8 cellular contexts compared by ENCODE assay signal in genomic region chr5:34655354-34655991, GRCh38. TPM values are rescaled to one million over a fixed set of nuclear protein-coding genes. Genes with fewer than 3 reads are reported as not detected.
DNase-seq lines count a peak whose midpoint lies in the region; TF ChIP-seq lines count a peak whose summit lies in the region.

No MANE protein-coding gene starts in this region.

- peak; percentile 67 for DNase-seq in GM03348 (ENCODE audit: low spot score)
- peak; percentile 65 for DNase-seq in MG63
- peak; percentile 39 for DNase-seq in activated CD4-positive, alpha-beta memory T cell treated with anti-CD3 and anti-CD28 coated beads for 36 hours
- DNase-seq in endothelial cell (ENCODE audit: low spot score): peak; percentile 42
- peak; percentile 68 to 79 for DNase-seq in lung microvascular endothelial cell (ENCODE audit: low read depth in 2 of 2)
- no peak for DNase-seq in NCI-H128 (lab: John Stamatoyannopoulos, UW; ENCODE audit: unreplicated experiment)
- DNase-seq in HUDEP-2 (lab: John Stamatoyannopoulos, UW; ENCODE audit: unreplicated experiment in 76 of 76): no peak

- H3K36me3 ChIP-seq in MG63: peaks cover 14% of the 10 kb centered on the region; the same call in 1 of the 2 replicates

- peak overlapping the region; percentile 77 for H3K4me3 Mint-ChIP-seq in activated CD4-positive, alpha-beta memory T cell treated with anti-CD3 and anti-CD28 coated beads for 36 hours
- H3K4me3 Mint-ChIP-seq in endothelial cell (ENCODE audit: unreplicated experiment): peak overlapping the region; percentile 97
- peak overlapping the region; percentile 83 for H3K4me3 Mint-ChIP-seq in stimulated activated naive CD8-positive, alpha-beta T cell treated with anti-CD3 and anti-CD28 coated beads, Interleukin-15, Interleukin-2, amounts not matched to agents 100 ng/mL and 50 ng/mL, for 24 hours

- H3K9me3 ChIP-seq in MG63: no peaks in the 10 kb centered on the region

- no peaks in the 10 kb centered on the region for H3K27me3 ChIP-seq in MG63

- H3K9me3 Mint-ChIP-seq in activated CD4-positive, alpha-beta memory T cell treated with anti-CD3 and anti-CD28 coated beads for 36 hours: no peaks in the 10 kb centered on the region
- no peaks in the 10 kb centered on the region for H3K9me3 Mint-ChIP-seq in endothelial cell (ENCODE audit: unreplicated experiment)
- no peaks in the 10 kb centered on the region for H3K9me3 Mint-ChIP-seq in stimulated activated naive CD8-positive, alpha-beta T cell treated with anti-CD3 and anti-CD28 coated beads, Interleukin-15, Interleukin-2, amounts not matched to agents 100 ng/mL and 50 ng/mL, for 24 hours

- peaks cover 16% of the 10 kb centered on the region for H3K4me1 Mint-ChIP-seq in activated CD4-positive, alpha-beta memory T cell treated with anti-CD3 and anti-CD28 coated beads for 36 hours (ENCODE audit: low read depth)
- peaks cover 26% of the 10 kb centered on the region for H3K4me1 Mint-ChIP-seq in endothelial cell (ENCODE audit: unreplicated experiment)
- peaks cover 24% of the 10 kb centered on the region for H3K4me1 Mint-ChIP-seq in stimulated activated naive CD8-positive, alpha-beta T cell treated with anti-CD3 and anti-CD28 coated beads, Interleukin-15, Interleukin-2, amounts not matched to agents 100 ng/mL and 50 ng/mL, for 24 hours (ENCODE audit: low read depth)

- CTCF ChIA-PET in activated CD4-positive, alpha-beta memory T cell treated with anti-CD3 and anti-CD28 coated beads for 36 hours (lab: Charles Lee): interaction anchor here (0.9 to 1.3 kb wide), 3 partner anchors 38 to 243 kb away, joined by 3 to 4 read pairs (median 3); no protein-coding TSS in a partner anchor

- POLR2A ChIA-PET in activated CD4-positive, alpha-beta memory T cell treated with anti-CD3 and anti-CD28 coated beads for 36 hours (lab: Charles Lee): interaction anchor here (1.2 kb wide), 1 partner anchor 275 kb away, joined by 4 read pairs; no protein-coding TSS in a partner anchor

- peaks cover 24% of the 10 kb centered on the region for H3K27me3 Mint-ChIP-seq in activated CD4-positive, alpha-beta memory T cell treated with anti-CD3 and anti-CD28 coated beads for 36 hours
- H3K27me3 Mint-ChIP-seq in endothelial cell (ENCODE audit: unreplicated experiment): peaks cover 20% of the 10 kb centered on the region
- H3K27me3 Mint-ChIP-seq in stimulated activated naive CD8-positive, alpha-beta T cell treated with anti-CD3 and anti-CD28 coated beads, Interleukin-15, Interleukin-2, amounts not matched to agents 100 ng/mL and 50 ng/mL, for 24 hours: peaks cover 54% of the 10 kb centered on the region

- H3K27ac Mint-ChIP-seq in activated CD4-positive, alpha-beta memory T cell treated with anti-CD3 and anti-CD28 coated beads for 36 hours: no peak overlapping the region
- peak overlapping the region; percentile 77 for H3K27ac Mint-ChIP-seq in endothelial cell (ENCODE audit: unreplicated experiment)
- H3K27ac Mint-ChIP-seq in stimulated activated naive CD8-positive, alpha-beta T cell treated with anti-CD3 and anti-CD28 coated beads, Interleukin-15, Interleukin-2, amounts not matched to agents 100 ng/mL and 50 ng/mL, for 24 hours: peak overlapping the region; percentile 66

- peak overlapping the region; percentile 80 for H3K4me3 ChIP-seq in MG63

- intact Hi-C loops in activated CD4-positive, alpha-beta memory T cell treated with anti-CD3 and anti-CD28 coated beads for 36 hours (cut with micrococcal nuclease): loop anchor here (10.0 kb wide), 2 partner anchors 121 to 259 kb away; partner anchors contain the start of genes BRIX1 and RAD1

- H3K36me3 Mint-ChIP-seq in activated CD4-positive, alpha-beta memory T cell treated with anti-CD3 and anti-CD28 coated beads for 36 hours: no peaks in the 10 kb centered on the region
- peaks cover 15% of the 10 kb centered on the region for H3K36me3 Mint-ChIP-seq in endothelial cell (ENCODE audit: low read depth, unreplicated experiment)
- no peaks in the 10 kb centered on the region for H3K36me3 Mint-ChIP-seq in stimulated activated naive CD8-positive, alpha-beta T cell treated with anti-CD3 and anti-CD28 coated beads, Interleukin-15, Interleukin-2, amounts not matched to agents 100 ng/mL and 50 ng/mL, for 24 hours (ENCODE audit: low read depth)

- TF ChIP-seq CTCF in endothelial cell (IDR thresholded peaks at IDR 0.05; ENCODE audit: unreplicated experiment): no peak

RNA-seq across cellular contexts. Expression of gene RAI14, which starts 0.7 kb away (rescaled TPM):
- 34.4 and 34.6 TPM in 2 replicates for total RNA-seq in MG63 (2014; rRNA removed; shearing (Covaris generic); ENCODE audit: low replicate concordance)
- total RNA-seq in activated CD4-positive, alpha-beta memory T cell treated with anti-CD3 and anti-CD28 coated beads for 36 hours: 1 to 10 TPM; 3.9 to 5.4 TPM
- total RNA-seq in endothelial cell (ENCODE audit: unreplicated experiment): 127 TPM
- total RNA-seq in lung microvascular endothelial cell: 116 and 187 TPM in 2 replicates

Comparison
In these comparisons a context has a peak if more than half of its experiments do, and no peak if none do; other contexts are left out.
1. DNase-seq: peak in GM03348 (single experiment), MG63 (single experiment), activated CD4-positive, alpha-beta memory T cell treated with anti-CD3 and anti-CD28 coated beads for 36 hours (single experiment), endothelial cell (single experiment) and lung microvascular endothelial cell (2 of 2); none in NCI-H128 (single experiment) and HUDEP-2 (0 of 76).
2. Peak in every context shown above with its lines, with median percentiles within 50 percentile points of each other: H3K4me3 Mint-ChIP-seq.